Comparison of ENCODE assay signal across 11 cellular contexts in the genomic region with DNA sequence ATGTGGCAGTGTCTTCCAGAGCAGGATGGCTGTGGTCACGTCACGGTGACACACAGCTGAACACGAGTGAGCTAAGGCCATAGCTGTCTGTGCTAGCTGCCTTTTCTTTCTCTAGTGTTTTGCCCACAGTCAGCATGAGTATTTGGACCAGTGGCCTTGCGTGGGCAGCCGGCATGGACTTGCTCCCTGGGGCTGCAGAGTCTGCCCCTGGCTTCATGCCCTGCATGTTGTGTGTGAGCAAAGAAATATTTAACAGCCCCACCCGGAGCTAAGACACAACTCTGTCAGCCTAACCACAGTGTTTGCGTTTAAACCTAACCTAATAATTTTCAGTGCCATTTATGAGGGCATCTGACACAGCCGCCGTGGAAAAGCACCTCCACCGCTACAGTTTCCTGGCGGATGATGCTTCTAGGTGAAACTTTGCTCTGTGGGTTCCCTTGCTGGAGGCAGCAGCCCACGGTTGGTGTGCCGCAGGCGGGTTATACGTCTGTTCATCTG. TPM values are rescaled to one million over a fixed set of nuclear protein-coding genes. Genes with fewer than 3 reads are reported as not detected.
DNase-seq lines count a peak whose midpoint lies in the region; ATAC-seq and TF ChIP-seq lines count a peak whose summit lies in the region.
"Had no signal": no experiment of that assay in that cellular context is flagged by ENCODE, and none has a peak within 500 bp of the region (broad histone marks: within the 10 kb centered on the region; RNA-seq: fewer than 3 reads in every experiment).

No MANE protein-coding gene starts in this region.

- H2AFZ ChIP-seq in Karpas-422 (ENCODE audit: low read length): no peak overlapping the region

- no peak for ATAC-seq in HG02623 (IDR thresholded peaks at IDR 0.05; ENCODE audit: unreplicated experiment)

- no peaks in the 10 kb centered on the region for H3K9me2 ChIP-seq in Karpas-422 (replicated peaks; ENCODE audit: insufficient read depth, low read length)

- no peaks in the 10 kb centered on the region for H3K9me3 ChIP-seq in Karpas-422 (ENCODE audit: low read length)
- H3K9me3 ChIP-seq: thyroid gland had no signal

- DNase-seq in M059J (ENCODE audit: low read depth): peak; percentile 48
- peak; percentile 58 for DNase-seq in activated CD8-positive, alpha-beta memory T cell treated with anti-CD3 and anti-CD28 coated beads, Interleukin-2, amount 50 U/mL, for 4 hours
- DNase-seq in fibroblast of the aortic adventitia (ENCODE audit: low read depth): peak; percentile 65
- peak; percentile 60 to 63 for DNase-seq in stimulated activated CD8-positive, alpha-beta memory T cell treated with anti-CD3 and anti-CD28 coated beads, Interleukin-7, amount 100 ng/mL, for 48 hours (ENCODE audit: extremely low read depth in 1 of 2, low read depth in 1 of 2)
- DNase-seq in Karpas-422: no peak
- no peak for DNase-seq in NCI-H82 (lab: John Stamatoyannopoulos, UW)
- DNase-seq: activated B cell treated with CpG ODN at 0.5 μM for 24 hours, NCI-H446 treated with DMSO at 0.1 percent for 48 hours, thyroid gland had no signal

- no peak overlapping the region for H3K4me3 ChIP-seq in fibroblast of the aortic adventitia (ENCODE audit: low read depth, low read length)
- H3K4me3 ChIP-seq in Karpas-422 (ENCODE audit: low read length): no peak overlapping the region
- H3K4me3 ChIP-seq: thyroid gland had no signal

- H3K4me2 ChIP-seq in Karpas-422 (ENCODE audit: low read depth, low read length, poor library complexity, severe bottlenecking): no peak overlapping the region

- H3K79me2 ChIP-seq in Karpas-422 (ENCODE audit: low read length): no peaks in the 10 kb centered on the region

- TF ChIP-seq CTCF in fibroblast of the aortic adventitia (IDR thresholded peaks at IDR 0.05; ENCODE audit: insufficient read depth, low read length): no peak

- no peak overlapping the region for H3K27ac ChIP-seq in Karpas-422 (ENCODE audit: low read length)
- H3K27ac ChIP-seq: thyroid gland had no signal

- H3K27me3 ChIP-seq in Karpas-422 (ENCODE audit: low read length): no peaks in the 10 kb centered on the region
- H3K27me3 ChIP-seq: thyroid gland had no signal

- H3K36me3 ChIP-seq in Karpas-422 (ENCODE audit: insufficient read depth, low read length): no peaks in the 10 kb centered on the region
- H3K36me3 ChIP-seq: thyroid gland had no signal

- no peaks in the 10 kb centered on the region for H3K4me1 ChIP-seq in Karpas-422 (ENCODE audit: low read length)

- H4K20me1 ChIP-seq in Karpas-422 (ENCODE audit: insufficient read depth, low read depth, low read length): no peaks in the 10 kb centered on the region

- no peak overlapping the region for H3K9ac ChIP-seq in Karpas-422 (ENCODE audit: low read length)

RNA-seq across cellular contexts. Expression of a gene that starts 14.6 kb away (rescaled TPM):
- 8.5 and 14.3 TPM in 2 replicates for total RNA-seq in M059J (2014; rRNA removed; shearing (Covaris generic))
- total RNA-seq in fibroblast of the aortic adventitia (ENCODE audit: low replicate concordance): 2.2 and 4.2 TPM in 2 replicates
- total RNA-seq in Karpas-422 (2014; rRNA removed; shearing (Covaris generic); ENCODE audit: low replicate concordance): 0.82 and 5.0 TPM in 2 replicates

RNA-seq across cellular contexts. Expression of a gene that starts 58.2 kb away (rescaled TPM):
- total RNA-seq in M059J (2014; rRNA removed; shearing (Covaris generic)): not detected in 2 replicates
- not detected in 2 replicates for total RNA-seq in fibroblast of the aortic adventitia (ENCODE audit: low replicate concordance)
- total RNA-seq in Karpas-422 (2014; rRNA removed; shearing (Covaris generic); ENCODE audit: low replicate concordance): not detected in 2 replicates
- total RNA-seq: activated B cell treated with CpG ODN at 0.5 μM for 24 hours, frontal cortex, thyroid gland had no signal

Comparison
In these comparisons a context has a peak if more than half of its experiments do, and no peak if none do; other contexts are left out.
1. DNase-seq: peak in M059J (single experiment), activated CD8-positive, alpha-beta memory T cell treated with anti-CD3 and anti-CD28 coated beads, Interleukin-2, amount 50 U/mL, for 4 hours (single experiment), fibroblast of the aortic adventitia (single experiment) and stimulated activated CD8-positive, alpha-beta memory T cell treated with anti-CD3 and anti-CD28 coated beads, Interleukin-7, amount 100 ng/mL, for 48 hours (2 of 2); none in Karpas-422 (single experiment) and NCI-H82 (single experiment).